ENCODE assay signal across 9 cellular contexts in the genomic region with DNA sequence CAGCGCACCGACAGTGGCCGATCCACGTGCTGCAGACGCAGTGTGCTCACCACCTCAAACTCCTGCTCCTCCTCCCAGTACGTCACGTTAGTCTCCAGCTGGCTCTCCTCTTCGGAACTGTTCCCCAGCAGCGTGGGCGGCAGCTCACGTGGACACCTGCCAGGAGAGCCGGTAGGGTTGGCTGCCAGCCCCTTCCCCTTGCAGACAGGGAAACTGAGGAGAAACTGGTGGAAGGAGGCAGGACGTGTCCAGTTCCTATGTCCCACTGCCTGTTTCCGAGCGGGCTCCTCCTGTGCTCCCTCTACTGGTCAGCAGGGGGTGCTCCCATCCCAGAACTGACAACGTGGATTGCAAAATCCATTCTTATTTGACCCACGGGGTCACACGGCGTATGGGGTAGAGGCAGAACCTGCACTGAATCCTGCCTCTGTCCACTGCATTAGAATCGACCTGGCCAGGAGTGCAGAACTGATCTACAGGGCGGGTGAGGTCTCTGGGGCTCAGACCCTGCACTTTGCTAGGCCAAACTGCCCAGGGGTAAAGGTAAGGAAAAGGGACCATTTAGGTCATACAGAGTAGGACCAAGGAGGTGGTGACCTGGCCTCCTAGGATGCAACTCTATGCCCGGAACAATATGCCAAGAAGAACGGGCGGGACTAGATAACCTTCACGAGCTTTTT. TPM values are rescaled to one million over a fixed set of nuclear protein-coding genes. Genes with fewer than 3 reads are reported as not detected.
DNase-seq lines count a peak whose midpoint lies in the region; ATAC-seq and TF ChIP-seq lines count a peak whose summit lies in the region.
"Had no signal": no experiment of that assay in that cellular context is flagged by ENCODE, and none has a peak within 500 bp of the region (broad histone marks: within the 10 kb centered on the region; RNA-seq: fewer than 3 reads in every experiment).

No MANE protein-coding gene starts in this region.

- no peaks in the 10 kb centered on the region for H3K9me3 ChIP-seq in heart right ventricle

- CTCF ChIA-PET in RWPE1 (lab: Yijun Ruan, JAX) = interaction anchor here (0.6 to 1.8 kb wide), 15 partner anchors 14 to 532 kb away, joined by 3 to 16 read pairs (median 3); no protein-coding TSS in a partner anchor

- 23 to 31% methylated on average over 25 of the region's 25 CpGs for WGBS in heart right ventricle, 2 donors

- peak; percentile 95 for TF ChIP-seq CTCF in RWPE1 (conservative IDR thresholded peaks at IDR 0.05; ENCODE audit: low read depth)
- peak; percentile 86 to 97 (median 94) for TF ChIP-seq CTCF in heart right ventricle (IDR thresholded peaks at IDR 0.05)

- peaks cover 0 to 99% (median 0%) of the 10 kb centered on the region in 9 donors for H3K36me3 ChIP-seq in heart right ventricle

- POLR2A ChIA-PET in RWPE1 (lab: Yijun Ruan, JAX; ENCODE audit: low non-redundant PET) = no interaction called here

- peaks cover 2 to 49% (median 33%) of the 10 kb centered on the region in 9 donors for H3K4me1 ChIP-seq in heart right ventricle

- DNase-seq in NCI-H146 (lab: John Stamatoyannopoulos, UW) = peak; percentile 48
- no peak for DNase-seq in NCI-H146 treated with DMSO at 0.1 percent for 48 hours (lab: John Stamatoyannopoulos, UW; ENCODE audit: unreplicated experiment)
- peak; percentile 86 for DNase-seq in RWPE1 (ENCODE audit: low spot score)
- DNase-seq in activated naive CD8-positive, alpha-beta T cell treated with anti-CD3 and anti-CD28 coated beads, Interleukin-2, amount 50 U/mL, for 16 hours (ENCODE audit: low read depth, low spot score) = peak; percentile 8
- DNase-seq in heart right ventricle = peak; percentile 71 to 76
- peak; percentile 17 for DNase-seq in pulmonary artery endothelial cell (ENCODE audit: low read depth, low spot score)

- H3K27me3 ChIP-seq in heart right ventricle = no peaks in the 10 kb centered on the region

- no peak overlapping the region; the same call in 1 of the 2 replicates for H3K27ac ChIP-seq in RWPE1
- H3K27ac ChIP-seq in heart right ventricle = peak overlapping the region in 6 of 10 donors; percentile 16 to 92 (median 34)
- H3K27ac ChIP-seq: epithelial cell of prostate had no signal

- peak overlapping the region in 4 of 10 donors; percentile 9 to 30 (median 26) for H3K4me3 ChIP-seq in heart right ventricle

- intact Hi-C loops in heart right ventricle (cut with DNase I) = loop anchor here (1.0 to 10.0 kb wide), 7 partner anchors 87 to 305 kb away; partner anchors contain the start of gene TCOF1 (in 3 of the 10)

- peak; percentile 68 for ATAC-seq in HG03159 (IDR thresholded peaks at IDR 0.05; ENCODE audit: unreplicated experiment)
- peak; percentile 35 to 81 (median 79) for ATAC-seq in heart right ventricle
- no peak for ATAC-seq in HG02571 (IDR thresholded peaks at IDR 0.05; ENCODE audit: unreplicated experiment)

RNA-seq across cellular contexts. Expression of gene PDGFRB, which starts 25.7 kb away (rescaled TPM):
- total RNA-seq in heart right ventricle = 100 to 1,000 TPM in 1 of 10 donors, 10 to 100 TPM in 9; 15.5 to 101 (median 35.9) TPM
- 10 to 100 TPM; 49.1 to 54.3 TPM for polyA plus RNA-seq in heart right ventricle
- total RNA-seq in pulmonary artery endothelial cell = 0.07 and 0.14 TPM in 2 replicates

RNA-seq across cellular contexts. Expression of gene CDX1, which starts 36.6 kb away (rescaled TPM):
- under 1 TPM in 1 of 10 donors, not detected in 9; 0.32 TPM for total RNA-seq in heart right ventricle
- under 1 TPM in 1 of 2 donors, not detected in 1; 0.13 TPM for polyA plus RNA-seq in heart right ventricle
- total RNA-seq in pulmonary artery endothelial cell = not detected in 2 replicates

RNA-seq across cellular contexts. Expression of gene CSF1R, which starts 43.6 kb away (rescaled TPM):
- total RNA-seq in heart right ventricle (10 to 100 TPM in 7 of 10 donors, 1 to 10 TPM in 3; 6.8 to 83.9 (median 11.2) TPM), pulmonary artery endothelial cell (not detected in 2 replicates)
- polyA plus RNA-seq in heart right ventricle = 1 to 10 TPM; 4.8 to 6.4 TPM

RNA-seq across cellular contexts. Expression of gene SLC6A7, which starts 59.9 kb away (rescaled TPM):
- total RNA-seq in heart right ventricle (not detected), pulmonary artery endothelial cell (not detected in 2 replicates)
- not detected for polyA plus RNA-seq in heart right ventricle

Comparison
In these comparisons a context has a peak if more than half of its experiments do, and no peak if none do; other contexts are left out.
1. RNA of gene PDGFRB, which starts 25.7 kb away (total RNA-seq): 15.5 to 101 TPM in heart right ventricle; 0.07 to 0.14 TPM in pulmonary artery endothelial cell; every median in the first group is over 10 times any median in the second.